ENCODE assay signal across 23 cellular contexts in genomic region chr6:52946301-52946700, GRCh38. TPM values are rescaled to one million over a fixed set of nuclear protein-coding genes. Genes with fewer than 3 reads are reported as not detected.
DNase-seq lines count a peak whose midpoint lies in the region; ATAC-seq, FAIRE-seq and TF ChIP-seq lines count a peak whose summit lies in the region.
"Had no signal": no experiment of that assay in that cellular context is flagged by ENCODE, and none has a peak within 500 bp of the region (broad histone marks: within the 10 kb centered on the region; RNA-seq: fewer than 3 reads in every experiment).

No MANE protein-coding gene starts in this region.

- no peak for FAIRE-seq in small intestine (lab: Jason Lieb, UNC)
- FAIRE-seq: GM12891, RCC 7860 had no signal

- H3K9me3 ChIP-seq in small intestine (ENCODE audit: control insufficient read depth, low read depth), result no peaks in the 10 kb centered on the region
- H3K9me3 ChIP-seq in upper lobe of left lung, result no peaks in the 10 kb centered on the region
- H3K9me3 ChIP-seq: HAP-1, SJCRH30 had no signal

- no peak overlapping the region for H3K27ac ChIP-seq in small intestine (ENCODE audit: low read depth in 1 of 2, low read length in 1 of 2)
- no peak overlapping the region for H3K27ac ChIP-seq in upper lobe of left lung
- H3K27ac ChIP-seq: GM23248, SJCRH30 had no signal

- H3K9me3 Mint-ChIP-seq in T-cell, result no peaks in the 10 kb centered on the region
- H3K9me3 Mint-ChIP-seq: CD4-positive, alpha-beta T cell had no signal

- WGBS in small intestine, 3 donors, result 2 to 18% (median 3%) methylated on average over 5 of the region's 5 CpGs
- WGBS in upper lobe of left lung, 2 donors, result 22 to 28% methylated on average over 5 of the region's 5 CpGs

- no peak for TF ChIP-seq POLR2A in upper lobe of left lung (IDR thresholded peaks at IDR 0.05)

- POLR2A ChIA-PET in T-cell (lab: Charles Lee), result no interaction called here

- peaks cover 15 to 20% of the 10 kb centered on the region in 2 donors for H3K27me3 Mint-ChIP-seq in T-cell

- H3K27me3 ChIP-seq in small intestine (ENCODE audit: control insufficient read depth in 2 of 2, insufficient read depth in 2 of 2, low read length in 2 of 2) (peaks cover 0 to 3% of the 10 kb centered on the region in 2 donors), upper lobe of left lung (no peaks in the 10 kb centered on the region)
- H3K27me3 ChIP-seq: SJCRH30 had no signal

- peak; percentile 90 for DNase-seq in Jurkat, Clone E6-1 (ENCODE audit: low read depth, low spot score)
- DNase-seq in SK-N-DZ (ENCODE audit: low spot score) (peak; percentile 27), left kidney (ENCODE audit: low read depth, low spot score) (peak; percentile 17), small intestine (peak; percentile 70), DMS53 (lab: John Stamatoyannopoulos, UW) (no peak), upper lobe of left lung (no peak), T-cell (no peak)
- DNase-seq: CD4-positive, alpha-beta T cell; COR-L47; GM23248; MV-4-11; NCI-H1105 treated with DMSO at 0.1 percent for 48 hours; NCI-H2029 treated with DMSO at 0.1 percent for 48 hours; NCI-H345; NCI-H524; NCI-H82; SJCRH30 had no signal

- no peaks in the 10 kb centered on the region for H3K36me3 Mint-ChIP-seq in T-cell

- H3K36me3 ChIP-seq in small intestine (ENCODE audit: control insufficient read depth in 2 of 2, insufficient read depth in 2 of 2, low read length in 2 of 2), result no peaks in the 10 kb centered on the region
- H3K36me3 ChIP-seq in upper lobe of left lung, result no peaks in the 10 kb centered on the region
- H3K36me3 ChIP-seq: HAP-1, SJCRH30 had no signal

- peaks cover 6 to 10% (median 6%) of the 10 kb centered on the region in 3 donors for H3K4me1 Mint-ChIP-seq in T-cell

- no peak overlapping the region for H3K4me3 ChIP-seq in Jurkat, Clone E6-1 (ENCODE audit: low read length)
- H3K4me3 ChIP-seq in small intestine (ENCODE audit: low read depth in 1 of 2, low read length in 2 of 2) (no peak overlapping the region), upper lobe of left lung (no peak overlapping the region)
- H3K4me3 ChIP-seq: GM23248, HAP-1, SJCRH30 had no signal

- no peak for TF ChIP-seq CTCF in upper lobe of left lung (IDR thresholded peaks at IDR 0.05)

- CTCF ChIA-PET in T-cell (lab: Charles Lee), result interaction anchor here in 1 of 2 donors (0.5 kb wide), 1 partner anchor 53 kb away, joined by 3 read pairs; no protein-coding TSS in a partner anchor

- H3K4me1 ChIP-seq in small intestine (ENCODE audit: control insufficient read depth in 2 of 2, insufficient read depth in 1 of 2, low read depth in 1 of 2, low read length in 1 of 2) (no peaks in the 10 kb centered on the region), upper lobe of left lung (no peaks in the 10 kb centered on the region)
- H3K4me1 ChIP-seq: SJCRH30 had no signal

- H3K4me3 Mint-ChIP-seq in T-cell, result no peak overlapping the region
- H3K4me3 Mint-ChIP-seq: CD4-positive, alpha-beta T cell had no signal

- ATAC-seq in upper lobe of left lung (ENCODE audit: low FRiP score in 2 of 2), result no peak
- no peak for ATAC-seq in T-cell (replicated peaks in 1 of 4)

- no peak for TF ChIP-seq EP300 in upper lobe of left lung (IDR thresholded peaks at IDR 0.05)

- H3K27ac Mint-ChIP-seq in T-cell, result no peak overlapping the region
- H3K27ac Mint-ChIP-seq: CD4-positive, alpha-beta T cell had no signal

RNA-seq across cellular contexts. Expression of gene GSTA3, which starts 36.8 kb away (rescaled TPM):
- polyA plus RNA-seq in Jurkat, Clone E6-1 (2012; ENCODE audit: insufficient read depth, insufficient read length), result not detected
- polyA plus RNA-seq in SK-N-DZ (2014; cell fraction: cytosol; rRNA removed), result not detected in 2 replicates
- polyA plus RNA-seq in SK-N-DZ (2014; cell fraction: nucleus; rRNA removed), result not detected in 2 replicates
- not detected for polyA plus RNA-seq in small intestine
- total RNA-seq in upper lobe of left lung (1 to 10 TPM in 1 of 6 donors, under 1 TPM in 4, not detected in 1; 0.46 to 2.0 (median 0.57) TPM), T-cell (not detected)
- total RNA-seq: CD4-positive, alpha-beta T cell; G401; GM23248; HT1080; SJCRH30 had no signal
- polyA plus RNA-seq: BJ, GM23248 had no signal

RNA-seq across cellular contexts. Expression of gene GSTA4, which starts 48.8 kb away (rescaled TPM):
- polyA plus RNA-seq in Jurkat, Clone E6-1 (2012; ENCODE audit: insufficient read depth, insufficient read length), result 12.2 TPM
- polyA plus RNA-seq in SK-N-DZ (2014; cell fraction: cytosol; rRNA removed), result 101 and 125 TPM in 2 replicates
- 82.9 and 88.0 TPM in 2 replicates for polyA plus RNA-seq in SK-N-DZ (2014; cell fraction: nucleus; rRNA removed)
- polyA plus RNA-seq in small intestine, result 10 to 100 TPM; 11.3 to 24.2 (median 20.9) TPM
- total RNA-seq in upper lobe of left lung, result 100 to 1,000 TPM in 2 of 6 donors, 10 to 100 TPM in 4; 29.0 to 151 (median 80.8) TPM
- total RNA-seq in T-cell, result under 1 TPM; 0.35 to 0.85 (median 0.65) TPM
- total RNA-seq: HT1080 had no signal

Comparison
In these comparisons a context has a peak if more than half of its experiments do, and no peak if none do; other contexts are left out.
1. DNase-seq: peak in Jurkat, Clone E6-1 (single experiment), SK-N-DZ (single experiment), left kidney (single experiment) and small intestine (single experiment); none in DMS53 (single experiment), upper lobe of left lung (0 of 2) and T-cell (0 of 34).
2. RNA of gene GSTA4, which starts 48.8 kb away (total RNA-seq): 29.0 to 151 TPM in upper lobe of left lung; 0.35 to 0.85 TPM in T-cell; every median in the first group is over 10 times any median in the second.